ENCODE assay signal across 9 cellular contexts in genomic region chr11:133928628-133929059, GRCh38. TPM values are rescaled to one million over a fixed set of nuclear protein-coding genes. Genes with fewer than 3 reads are reported as not detected.
DNase-seq lines count a peak whose midpoint lies in the region; ATAC-seq and TF ChIP-seq lines count a peak whose summit lies in the region.
"Had no signal": no experiment of that assay in that cellular context is flagged by ENCODE, and none has a peak within 500 bp of the region (broad histone marks: within the 10 kb centered on the region; RNA-seq: fewer than 3 reads in every experiment).

No MANE protein-coding gene starts in this region.

- no peak for TF ChIP-seq CTCF in parathyroid adenoma (IDR thresholded peaks at IDR 0.05)

- no peaks in the 10 kb centered on the region for H3K36me3 ChIP-seq in parathyroid adenoma (ENCODE audit: control insufficient read depth, insufficient read depth, low read length)

- DNase-seq in NCI-H1436 (lab: John Stamatoyannopoulos, UW) (peak; percentile 67), NCI-H446 treated with DMSO at 0.1 percent for 48 hours (lab: John Stamatoyannopoulos, UW) (no peak), mesenteric fat pad (ENCODE audit: low spot score) (no peak), HK-2 (ENCODE audit: unreplicated experiment) (no peak)
- DNase-seq in activated CD8-positive, alpha-beta memory T cell treated with anti-CD3 and anti-CD28 coated beads, Interleukin-2, amount 50 U/mL, for 48 hours, result peak; percentile 84

- H3K4me2 ChIP-seq in parathyroid adenoma (ENCODE audit: low read length), result no peak overlapping the region

- ATAC-seq in GM18868 (IDR thresholded peaks at IDR 0.05; ENCODE audit: unreplicated experiment) (peak; percentile 51), GM18861 (IDR thresholded peaks at IDR 0.05; ENCODE audit: unreplicated experiment) (no peak)

- no peaks in the 10 kb centered on the region for H3K9me3 ChIP-seq in parathyroid adenoma (ENCODE audit: control insufficient read depth, low read length)

- H3K27ac ChIP-seq in parathyroid adenoma, result peak overlapping the region; percentile 79

- peaks cover 21% of the 10 kb centered on the region for H3K4me1 ChIP-seq in parathyroid adenoma

- H3K27me3 ChIP-seq in parathyroid adenoma (ENCODE audit: control insufficient read depth, insufficient read depth, low read length), result no peaks in the 10 kb centered on the region

- no peak overlapping the region for H3K4me3 ChIP-seq in parathyroid adenoma (ENCODE audit: low read depth, low read length)

- H3K79me2 ChIP-seq in parathyroid adenoma, result no peaks in the 10 kb centered on the region

- no peak overlapping the region for H3K9ac ChIP-seq in parathyroid adenoma

- no peak overlapping the region for H2AFZ ChIP-seq in parathyroid adenoma

RNA-seq across cellular contexts. Expression of gene IGSF9B, which starts 28.1 kb away (rescaled TPM):
- total RNA-seq in mesenteric fat pad, result 3.0 TPM
- total RNA-seq: dermis microvascular lymphatic vessel endothelial cell had no signal

Comparison
In these comparisons a context has a peak if more than half of its experiments do, and no peak if none do; other contexts are left out.
1. DNase-seq: peak in NCI-H1436 (single experiment) and activated CD8-positive, alpha-beta memory T cell treated with anti-CD3 and anti-CD28 coated beads, Interleukin-2, amount 50 U/mL, for 48 hours (single experiment); none in NCI-H446 treated with DMSO at 0.1 percent for 48 hours (single experiment), mesenteric fat pad (single experiment) and HK-2 (single experiment).